In genomic region chrX:109695637-109696036, GRCh38 we compare ENCODE assay signal across 27 cellular contexts.
"Had no signal": no experiment of that assay in that cellular context is flagged by ENCODE, and none has a peak within 500 bp of the region (broad histone marks: within the 10 kb centered on the region; RNA-seq: fewer than 3 reads in every experiment).

No MANE protein-coding gene starts in this region.

- H3K9me3 ChIP-seq: left lung, lower lobe of right lung, ovary, right atrium auricular region, suprapubic skin, thoracic aorta, tibial artery, upper lobe of right lung had no signal

- H3K36me3 ChIP-seq: left lung, lower lobe of right lung, ovary, right atrium auricular region, suprapubic skin, thoracic aorta, tibial artery, upper lobe of right lung had no signal

- H3K27ac ChIP-seq: left lung, lower lobe of right lung, ovary, right atrium auricular region, skin epidermis, suprapubic skin, thoracic aorta, tibial artery, upper lobe of right lung had no signal

- H3K27ac Mint-ChIP-seq: immature natural killer cell, progenitor cell of endocrine pancreas had no signal

- FAIRE-seq: islet of Langerhans, kidney, urothelium cell line had no signal

- H3K9me3 Mint-ChIP-seq: immature natural killer cell; naive thymus-derived CD8-positive, alpha-beta T cell; stimulated activated naive CD8-positive, alpha-beta T cell treated with anti-CD3 and anti-CD28 coated beads, Interleukin-15, Interleukin-2, amounts not matched to agents 100 ng/mL and 50 ng/mL, for 24 hours had no signal

- H3K27me3 Mint-ChIP-seq: naive thymus-derived CD8-positive, alpha-beta T cell; progenitor cell of endocrine pancreas; stimulated activated naive CD8-positive, alpha-beta T cell treated with anti-CD3 and anti-CD28 coated beads, Interleukin-15, Interleukin-2, amounts not matched to agents 100 ng/mL and 50 ng/mL, for 24 hours had no signal

- ATAC-seq: left colon; left lung; lower lobe of right lung; naive thymus-derived CD8-positive, alpha-beta T cell; sciatic nerve; upper lobe of right lung had no signal

- H3K36me3 Mint-ChIP-seq: immature natural killer cell had no signal

- H3K4me3 Mint-ChIP-seq: immature natural killer cell; naive thymus-derived CD8-positive, alpha-beta T cell; stimulated activated naive CD8-positive, alpha-beta T cell treated with anti-CD3 and anti-CD28 coated beads, Interleukin-15, Interleukin-2, amounts not matched to agents 100 ng/mL and 50 ng/mL, for 24 hours had no signal

- H3K4me1 ChIP-seq: right atrium auricular region, suprapubic skin, tibial artery had no signal

- H3K4me3 ChIP-seq: left lung, lower lobe of right lung, ovary, right atrium auricular region, skin epidermis, suprapubic skin, thoracic aorta, tibial artery, upper lobe of right lung had no signal

- H3K27me3 ChIP-seq: left lung, ovary, right atrium auricular region, suprapubic skin, tibial artery, upper lobe of right lung had no signal

- DNase-seq: hypothalamus; immature natural killer cell; kidney; left colon; left lung; lower lobe of right lung; mammary epithelial cell; mesenchymal stem cell; naive thymus-derived CD8-positive, alpha-beta T cell; ovary; stimulated activated CD4-positive, alpha-beta T cell treated with anti-CD3 and anti-CD28 coated beads, Interleukin-12 subunit alpha, Interleukin-12 subunit beta, amount 100 ng/mL, for 4 hours; stimulated activated CD4-positive, alpha-beta T cell treated with anti-CD3 and anti-CD28 coated beads, Interleukin-15, amount 100 ng/mL, for 24 hours; stimulated activated CD4-positive, alpha-beta T cell treated with anti-CD3 and anti-CD28 coated beads, Interleukin-2, amount 100 ng/mL, for 24 hours; stimulated activated CD4-positive, alpha-beta T cell treated with anti-CD3 and anti-CD28 coated beads, Interleukin-4, amount 100 ng/mL, for 1 hour; stimulated activated naive CD4-positive, alpha-beta T cell; tibial artery; trophoblast cell; upper lobe of right lung had no signal
